Comparison of ENCODE assay signal across 8 cellular contexts in the genomic region with DNA sequence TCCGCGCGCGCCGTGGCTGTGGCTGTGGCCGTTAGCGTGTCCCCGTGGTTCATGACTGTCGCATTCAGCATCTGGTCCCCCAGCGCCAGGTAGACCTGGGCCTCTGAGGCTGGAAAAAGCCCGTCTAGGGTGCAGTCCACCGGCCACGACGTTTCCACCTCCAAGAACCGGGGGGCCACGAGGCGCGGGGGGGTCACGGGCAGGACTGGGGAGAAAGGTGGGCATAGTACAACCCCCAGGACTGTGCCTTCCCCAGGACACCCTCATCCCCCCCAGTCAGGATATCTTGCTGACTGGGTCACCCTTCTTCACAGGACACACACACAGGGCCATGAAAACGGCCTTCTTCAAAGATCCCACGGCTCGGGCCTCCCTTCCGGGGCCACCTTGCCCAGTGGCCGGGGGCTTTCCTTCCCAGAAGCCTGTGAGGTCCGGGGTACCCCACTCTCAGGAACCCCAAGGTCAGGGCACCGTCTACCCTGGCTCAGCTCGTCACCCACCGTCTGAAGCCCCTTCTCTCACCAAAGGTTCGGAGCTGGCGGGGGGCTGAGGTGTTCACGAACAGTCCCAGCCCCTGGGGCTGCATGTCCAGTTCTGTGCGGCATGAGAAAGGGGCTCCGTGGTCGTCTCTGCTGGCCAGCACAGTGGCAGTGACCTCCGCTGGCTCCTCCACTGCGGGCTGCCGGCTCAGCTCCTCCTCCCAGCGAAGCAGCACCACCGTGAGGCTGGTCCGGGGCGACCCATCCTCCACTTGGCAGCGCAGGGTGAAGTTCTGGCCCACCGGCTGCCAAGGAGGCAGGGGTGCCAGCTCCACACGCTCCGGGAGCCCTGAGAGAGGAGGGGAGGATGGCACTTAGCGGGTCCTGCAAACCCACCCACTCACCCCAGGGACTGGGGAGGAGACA. TPM values are rescaled to one million over a fixed set of nuclear protein-coding genes. Genes with fewer than 3 reads are reported as not detected.
A peak's percentile ranks its signal among the peaks of the same experiment; 100 is the strongest.
DNase-seq lines count a peak whose midpoint lies in the region; ATAC-seq and TF ChIP-seq lines count a peak whose summit lies in the region.

No MANE protein-coding gene starts in this region.

- WGBS in heart left ventricle, 4 donors: 32 to 46% (median 37%) methylated on average over 32 to 46 of the region's 46 CpGs

- H3K27ac ChIP-seq in CD4-positive, alpha-beta T cell (ENCODE audit: low read depth, low read length): no peak overlapping the region
- H3K27ac ChIP-seq in WERI-Rb-1: peak overlapping the region; percentile 24; the same call in 1 of the 2 replicates
- H3K27ac ChIP-seq in heart left ventricle: peak overlapping the region in 11 of 12 donors; percentile 35 to 94 (median 85)

- peaks cover 30% of the 10 kb centered on the region for H3K36me3 Mint-ChIP-seq in CD4-positive, alpha-beta T cell (ENCODE audit: low read depth)
- H3K36me3 Mint-ChIP-seq in T-cell: peaks cover 7% of the 10 kb centered on the region

- H3K27me3 ChIP-seq in CD4-positive, alpha-beta T cell (ENCODE audit: control insufficient read depth, insufficient read depth, low read length): no peaks in the 10 kb centered on the region
- H3K27me3 ChIP-seq in WERI-Rb-1 (ENCODE audit: insufficient read depth, low read depth, severe bottlenecking) (no peaks in the 10 kb centered on the region), heart left ventricle (no peaks in the 10 kb centered on the region)

- ATAC-seq in CD4-positive, alpha-beta T cell (ENCODE audit: poor library complexity): no peak
- ATAC-seq in heart left ventricle (peak in 1 of 4 donors; percentile 17), T-cell (replicated peaks in 1 of 4) (no peak)

- H3K27me3 Mint-ChIP-seq in CD4-positive, alpha-beta T cell: no peaks in the 10 kb centered on the region
- H3K27me3 Mint-ChIP-seq in T-cell: no peaks in the 10 kb centered on the region

- CTCF ChIA-PET in CD4-positive, alpha-beta T cell (lab: Charles Lee): no interaction called here
- CTCF ChIA-PET in T-cell (lab: Charles Lee): no interaction called here

- POLR2A ChIA-PET in CD4-positive, alpha-beta T cell (lab: Charles Lee): no interaction called here
- POLR2A ChIA-PET in T-cell (lab: Charles Lee): no interaction called here

- H3K9me3 ChIP-seq in CD4-positive, alpha-beta T cell (ENCODE audit: control insufficient read depth, low read length): no peaks in the 10 kb centered on the region
- H3K9me3 ChIP-seq in WERI-Rb-1 (ENCODE audit: severe bottlenecking) (no peaks in the 10 kb centered on the region), heart left ventricle (no peaks in the 10 kb centered on the region)

- TF ChIP-seq POLR2A in heart left ventricle (IDR thresholded peaks at IDR 0.05): no peak

- DNase-seq in CD4-positive, alpha-beta T cell: no peak
- DNase-seq in WERI-Rb-1 (no peak), heart left ventricle (peak in 2 of 5 donors; percentile 38 to 53), retina (peak; percentile 9), UCSD-AML1 (lab: John Stamatoyannopoulos, UW; ENCODE audit: unreplicated experiment) (no peak), AG20443 (ENCODE audit: low spot score) (no peak), T-cell (no peak), epidermal melanocyte (ENCODE audit: insufficient read length, low spot score) (no peak)

- H3K4me1 ChIP-seq in heart left ventricle: peaks cover 0 to 54% (median 24%) of the 10 kb centered on the region in 12 donors

- H3K27ac Mint-ChIP-seq in CD4-positive, alpha-beta T cell: peak overlapping the region; percentile 14
- peak overlapping the region in 1 of 2 donors; percentile 34 for H3K27ac Mint-ChIP-seq in T-cell

- H3K36me3 ChIP-seq in WERI-Rb-1 (peaks cover 30% of the 10 kb centered on the region), heart left ventricle (peaks cover 0 to 7% (median 2%) of the 10 kb centered on the region in 9 donors)

- H3K9me3 Mint-ChIP-seq in CD4-positive, alpha-beta T cell: no peaks in the 10 kb centered on the region
- no peaks in the 10 kb centered on the region for H3K9me3 Mint-ChIP-seq in T-cell

- H3K4me3 Mint-ChIP-seq in CD4-positive, alpha-beta T cell: peak overlapping the region; percentile 45
- peak overlapping the region in 1 of 3 donors; percentile 24 for H3K4me3 Mint-ChIP-seq in T-cell

- no peak for TF ChIP-seq CTCF in CD4-positive, alpha-beta T cell (IDR thresholded peaks at IDR 0.05)
- no peak for TF ChIP-seq CTCF in WERI-Rb-1 (IDR thresholded peaks at IDR 0.05; ENCODE audit: low read depth, low read length)
- peak in 2 of 12 donors; percentile 1 to 4 for TF ChIP-seq CTCF in heart left ventricle (IDR thresholded peaks at IDR 0.05)

- intact Hi-C loops in CD4-positive, alpha-beta T cell (cut with DNase I, micrococcal nuclease): no loop called here
- intact Hi-C loops in heart left ventricle (cut with DNase I): loop anchor here in 4 of 10 donors (2.0 to 10.0 kb wide), 2 partner anchors 45 to 49 kb away; a partner anchor contains a TSS

- H3K4me3 ChIP-seq in WERI-Rb-1 (ENCODE audit: low read depth, low read length) (no peak overlapping the region), heart left ventricle (peak overlapping the region in 10 of 12 donors; percentile 64 to 90 (median 71))

- H3K4me1 Mint-ChIP-seq in CD4-positive, alpha-beta T cell (ENCODE audit: low read depth): peaks cover 43% of the 10 kb centered on the region
- H3K4me1 Mint-ChIP-seq in T-cell: peaks cover 44 to 57% (median 52%) of the 10 kb centered on the region in 3 donors

RNA-seq across cellular contexts. Expression of a gene that starts 2.1 kb away (rescaled TPM):
- total RNA-seq in CD4-positive, alpha-beta T cell: 10 to 100 TPM; 20.5 to 21.3 TPM
- total RNA-seq in heart left ventricle (10 to 100 TPM; 11.5 to 22.5 (median 14.0) TPM), T-cell (10 to 100 TPM; 31.5 to 68.2 (median 61.2) TPM)
- 10 to 100 TPM in 1 of 2 donors, 1 to 10 TPM in 1; 5.9 to 17.2 TPM for polyA plus RNA-seq in heart left ventricle

RNA-seq across cellular contexts. Expression of a gene that starts 4.0 kb away (rescaled TPM):
- total RNA-seq in CD4-positive, alpha-beta T cell: 100 to 1,000 TPM; 164 to 173 TPM
- total RNA-seq in heart left ventricle (10 to 100 TPM in 8 of 9 donors, 1 to 10 TPM in 1; 5.6 to 24.9 (median 18.3) TPM), T-cell (100 to 1,000 TPM; 167 to 233 (median 183) TPM)
- polyA plus RNA-seq in heart left ventricle: 10 to 100 TPM in 1 of 2 donors, 1 to 10 TPM in 1; 8.6 to 15.5 TPM

RNA-seq across cellular contexts. Expression of a gene that starts 19.6 kb away (rescaled TPM):
- total RNA-seq in CD4-positive, alpha-beta T cell: 1 to 10 TPM; 1.2 to 1.9 TPM
- total RNA-seq in heart left ventricle: 10 to 100 TPM; 12.8 to 22.0 (median 16.6) TPM
- polyA plus RNA-seq in heart left ventricle: 10 to 100 TPM; 32.7 to 37.3 TPM
- total RNA-seq in T-cell: 10 to 100 TPM in 3 of 5 donors, 1 to 10 TPM in 2; 5.7 to 16.8 (median 11.4) TPM

RNA-seq across cellular contexts. Expression of a gene that starts 25.8 kb away (rescaled TPM):
- 1 to 10 TPM; 1.6 to 2.6 TPM for total RNA-seq in CD4-positive, alpha-beta T cell
- 1 to 10 TPM in 4 of 9 donors, under 1 TPM in 5; 0.16 to 2.2 (median 0.83) TPM for total RNA-seq in heart left ventricle
- polyA plus RNA-seq in heart left ventricle: 1 to 10 TPM; 1.1 TPM
- total RNA-seq in T-cell: 10 to 100 TPM in 2 of 5 donors, 1 to 10 TPM in 3; 3.9 to 11.8 (median 8.1) TPM

RNA-seq across cellular contexts. Expression of a gene that starts 45.0 kb away (rescaled TPM):
- total RNA-seq in CD4-positive, alpha-beta T cell: 100 to 1,000 TPM; 229 to 253 TPM
- total RNA-seq in heart left ventricle (10 to 100 TPM; 37.7 to 86.3 (median 55.3) TPM), T-cell (100 to 1,000 TPM; 277 to 346 (median 323) TPM)
- 100 to 1,000 TPM in 1 of 2 donors, 10 to 100 TPM in 1; 71.7 to 100 TPM for polyA plus RNA-seq in heart left ventricle

Comparison
In these comparisons a context has a peak if more than half of its experiments do, and no peak if none do; other contexts are left out.
1. RNA of a gene that starts 4.0 kb away (total RNA-seq): 167 to 233 TPM in T-cell and 164 to 173 TPM in CD4-positive, alpha-beta T cell; 5.6 to 24.9 TPM in heart left ventricle; every median in the first group is over 4 times any median in the second.